Comparison of ENCODE assay signal across 8 cellular contexts in the genomic region with DNA sequence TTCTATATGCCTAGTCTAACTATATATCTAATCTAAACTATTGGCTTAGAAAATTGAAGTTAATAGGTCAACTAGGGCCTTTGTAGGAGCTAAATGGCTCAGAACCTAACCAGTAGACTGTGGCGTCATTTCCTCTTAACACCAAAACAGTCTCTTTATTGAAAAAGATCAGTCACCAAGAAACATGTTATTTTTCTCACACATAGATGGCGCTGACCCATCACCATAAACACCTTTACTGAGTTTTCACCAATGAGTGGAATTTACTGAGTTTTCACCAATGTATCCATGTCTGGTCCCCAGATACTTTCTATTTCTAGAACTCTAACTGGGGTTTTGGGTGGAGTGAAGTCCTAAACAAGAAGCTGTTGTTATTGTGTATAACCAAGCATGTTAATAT.
A peak's percentile ranks its signal among the peaks of the same experiment; 100 is the strongest.
DNase-seq lines count a peak whose midpoint lies in the region; ATAC-seq and TF ChIP-seq lines count a peak whose summit lies in the region.

No MANE protein-coding gene starts in this region.

- no peak overlapping the region for H3T11ph ChIP-seq in H9 (ENCODE audit: low read length)

- no peak overlapping the region for H2AFZ ChIP-seq in H9 (ENCODE audit: low read length)

- H3K4me1 Mint-ChIP-seq in H9: no peaks in the 10 kb centered on the region

- H3K27ac Mint-ChIP-seq in H9: no peak overlapping the region

- H4K91ac ChIP-seq in H9 (ENCODE audit: insufficient read length, low read depth, low read length): no peak overlapping the region

- H3K23me2 ChIP-seq in H9 (ENCODE audit: insufficient read length, low read depth, low read length, poor library complexity, severe bottlenecking): no peaks in the 10 kb centered on the region

- H3K79me2 ChIP-seq in H9 (ENCODE audit: insufficient read depth, low read length): no peaks in the 10 kb centered on the region

- H4K5ac ChIP-seq in H9 (ENCODE audit: insufficient read length, low read depth, low read length): no peak overlapping the region

- H3K4me1 ChIP-seq in H9 (ENCODE audit: insufficient read depth, low read length) (no peaks in the 10 kb centered on the region), stomach (no peaks in the 10 kb centered on the region)

- no peaks in the 10 kb centered on the region for H4K20me1 ChIP-seq in H9 (ENCODE audit: control insufficient read depth, insufficient read depth, insufficient read length)

- H2BK5ac ChIP-seq in H9 (ENCODE audit: insufficient read length, low read length): no peak overlapping the region

- ATAC-seq in HG03108 (IDR thresholded peaks at IDR 0.05; ENCODE audit: unreplicated experiment) (no peak), GM18861 (IDR thresholded peaks at IDR 0.05; ENCODE audit: unreplicated experiment) (no peak)

- no peak overlapping the region for H3K23ac ChIP-seq in H9 (ENCODE audit: insufficient read length, low read depth, low read length)

- H3K4me3 ChIP-seq in stomach: no peak overlapping the region

- no peaks in the 10 kb centered on the region for H3K79me1 ChIP-seq in H9 (ENCODE audit: insufficient read depth, low read depth, low read length, poor library complexity, severe bottlenecking)

- no peak overlapping the region for H4K8ac ChIP-seq in H9 (replicated peaks; ENCODE audit: insufficient read length, low read depth, low read length)

- no peak overlapping the region for H3K4me3 Mint-ChIP-seq in H9

- no peaks in the 10 kb centered on the region for H3K27me3 Mint-ChIP-seq in H9 (ENCODE audit: low read depth)

- intact Hi-C loops in stomach (cut with DNase I; ENCODE audit: low total_unique reads): no loop called here

- H3K9me3 ChIP-seq in H9 (ENCODE audit: control insufficient read depth, low read depth, low read length) (no peaks in the 10 kb centered on the region), stomach (peaks cover 0 to 6% (median 0%) of the 10 kb centered on the region in 4 donors)

- peaks cover 8 to 13% of the 10 kb centered on the region in 2 experiments for H3K9me3 Mint-ChIP-seq in H9

- TF ChIP-seq POLR2A in stomach (IDR thresholded peaks at IDR 0.05): no peak

- no peak overlapping the region for H2BK12ac ChIP-seq in H9 (ENCODE audit: insufficient read length, low read depth, low read length)

- TF ChIP-seq EP300 in stomach (IDR thresholded peaks at IDR 0.05): no peak

- peak; percentile 32 to 38 for DNase-seq in AML-193 (lab: John Stamatoyannopoulos, UW)
- no peak for DNase-seq in H9
- peak; percentile 61 for DNase-seq in RKO (ENCODE audit: low spot score)
- DNase-seq in iPS DF 4.7 (ENCODE audit: extremely low read depth, low spot score): peak; percentile 7
- DNase-seq in NK-92 (lab: John Stamatoyannopoulos, UW; ENCODE audit: unreplicated experiment): no peak
- no peak for DNase-seq in stomach

- no peak overlapping the region for H3K9ac ChIP-seq in H9 (ENCODE audit: extremely low read depth, insufficient read length, low read length)

- H3K36me3 Mint-ChIP-seq in H9 (ENCODE audit: insufficient read depth in 1 of 3, low read depth in 3 of 3): peaks cover 0 to 4% (median 2%) of the 10 kb centered on the region in 3 experiments; a peak in 4 of 7 replicates

- H3K27ac ChIP-seq in H9 (ENCODE audit: insufficient read length, low read depth, low read length): no peak overlapping the region
- H3K27ac ChIP-seq in stomach: no peak overlapping the region

- no peak overlapping the region for H2AK5ac ChIP-seq in H9 (ENCODE audit: insufficient read length, low read length)

- H2BK20ac ChIP-seq in H9 (ENCODE audit: low read depth, low read length, poor library complexity, severe bottlenecking): no peak overlapping the region

- H3K56ac ChIP-seq in H9 (ENCODE audit: insufficient read length, low read depth, low read length): no peak overlapping the region

- H3K27me3 ChIP-seq in H9 (ENCODE audit: insufficient read depth, low read length) (no peaks in the 10 kb centered on the region), stomach (no peaks in the 10 kb centered on the region)

- no peak overlapping the region for H2BK120ac ChIP-seq in H9 (ENCODE audit: low read depth, low read length, poor library complexity, severe bottlenecking)

- no peak overlapping the region for H3K4ac ChIP-seq in H9 (ENCODE audit: low read depth, low read length)

- peak; percentile 67 for TF ChIP-seq CTCF in H9 (conservative IDR thresholded peaks at IDR 0.05)
- TF ChIP-seq CTCF in stomach (IDR thresholded peaks at IDR 0.05): no peak

- no CpG with 5 or more reads among the region's 2 CpGs for WGBS in H9 (ENCODE audit: extremely low coverage, insufficient read length, low lambda C conversion rate)
- 23 to 48% (median 32%) methylated on average over 2 of the region's 2 CpGs for WGBS in stomach, 5 donors

- H2BK15ac ChIP-seq in H9 (ENCODE audit: low read depth, low read length): no peak overlapping the region

- H3K14ac ChIP-seq in H9 (ENCODE audit: insufficient read depth, low read length): no peak overlapping the region

- no peak overlapping the region for H3K4me2 ChIP-seq in H9 (ENCODE audit: insufficient read depth, insufficient read length, low read length)

- no peaks in the 10 kb centered on the region for H3K36me3 ChIP-seq in stomach

- H3K18ac ChIP-seq in H9 (ENCODE audit: insufficient read length, low read depth, low read length): no peak overlapping the region

Comparison
In these comparisons a context has a peak if more than half of its experiments do, and no peak if none do; other contexts are left out.
1. DNase-seq: peak in AML-193 (2 of 2), RKO (single experiment) and iPS DF 4.7 (single experiment); none in H9 (single experiment), NK-92 (single experiment) and stomach (single experiment).